Comparison of ENCODE assay signal across 16 cellular contexts in the genomic region with DNA sequence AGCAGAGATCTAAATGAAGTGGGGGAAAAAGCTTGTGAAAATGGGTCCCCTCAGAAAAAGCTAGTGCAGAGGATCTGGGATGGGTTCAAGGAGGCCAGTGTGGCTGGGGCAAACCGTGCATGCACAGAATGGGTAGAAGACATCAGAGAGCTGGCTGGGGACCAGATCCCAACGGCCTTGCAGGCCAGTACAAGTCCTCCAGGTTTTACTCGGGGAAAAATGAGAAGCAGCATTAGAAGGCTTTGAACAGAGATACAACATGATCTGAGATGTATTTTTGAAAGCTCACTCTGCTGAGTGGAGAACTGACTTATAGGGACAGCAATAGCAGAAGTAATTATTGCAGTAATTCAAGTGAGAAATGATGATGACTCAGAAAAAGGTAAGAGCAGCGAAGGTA.
DNase-seq lines count a peak whose midpoint lies in the region; ATAC-seq and TF ChIP-seq lines count a peak whose summit lies in the region.
"Had no signal": no experiment of that assay in that cellular context is flagged by ENCODE, and none has a peak within 500 bp of the region (broad histone marks: within the 10 kb centered on the region; RNA-seq: fewer than 3 reads in every experiment).

No MANE protein-coding gene starts in this region.

- H3K9me3 Mint-ChIP-seq in CD4-positive, alpha-beta T cell: no peaks in the 10 kb centered on the region
- H3K9me3 Mint-ChIP-seq in HFFc6: no peaks in the 10 kb centered on the region
- H3K9me3 Mint-ChIP-seq in brain: no peaks in the 10 kb centered on the region

- H3K4me1 Mint-ChIP-seq in CD4-positive, alpha-beta T cell (ENCODE audit: low read depth): peaks cover 4% of the 10 kb centered on the region
- peaks cover 50% of the 10 kb centered on the region for H3K4me1 Mint-ChIP-seq in HFFc6 (ENCODE audit: low read depth)
- no peaks in the 10 kb centered on the region for H3K4me1 Mint-ChIP-seq in brain

- H3K36me3 Mint-ChIP-seq in CD4-positive, alpha-beta T cell (ENCODE audit: low read depth): peaks cover 94% of the 10 kb centered on the region
- peaks cover 10% of the 10 kb centered on the region; the same call in 1 of the 2 replicates for H3K36me3 Mint-ChIP-seq in HFFc6 (ENCODE audit: low read depth)
- peaks cover 66% of the 10 kb centered on the region for H3K36me3 Mint-ChIP-seq in brain

- no peak for DNase-seq in CD4-positive, alpha-beta T cell
- DNase-seq in HFFc6 (no peak), lower lobe of right lung (no peak), posterior cingulate gyrus (no peak), DMS79 (lab: John Stamatoyannopoulos, UW) (no peak), right cardiac atrium (no peak)
- DNase-seq: activated CD4-positive, alpha-beta T cell treated with anti-CD3 and anti-CD28 coated beads for 48 hours; activated effector memory CD4-positive, alpha-beta T cell treated with anti-CD3 and anti-CD28 coated beads, Interleukin-2, amount 50 U/mL, for 16 hours; C1 segment of cervical spinal cord; kidney; NCI-H1694; NCI-H510A treated with DMSO at 0.1 percent for 48 hours; testis had no signal

- no peaks in the 10 kb centered on the region for H3K27me3 ChIP-seq in CD4-positive, alpha-beta T cell (ENCODE audit: control insufficient read depth, insufficient read depth, low read length)
- H3K27me3 ChIP-seq in lower lobe of right lung (ENCODE audit: low read depth) (no peaks in the 10 kb centered on the region), right cardiac atrium (ENCODE audit: control insufficient read depth, insufficient read depth) (no peaks in the 10 kb centered on the region)
- H3K27me3 ChIP-seq: testis had no signal

- H3K27ac ChIP-seq in CD4-positive, alpha-beta T cell (ENCODE audit: low read depth, low read length): no peak overlapping the region
- H3K27ac ChIP-seq in lower lobe of right lung (peak overlapping the region; percentile 37), right cardiac atrium (ENCODE audit: low read length) (no peak overlapping the region)
- H3K27ac ChIP-seq: KMS-11, testis had no signal

- no peaks in the 10 kb centered on the region for H3K27me3 Mint-ChIP-seq in CD4-positive, alpha-beta T cell
- H3K27me3 Mint-ChIP-seq in HFFc6 (ENCODE audit: insufficient read depth) (peaks cover 3% of the 10 kb centered on the region; the same call in 1 of the 2 replicates), brain (no peaks in the 10 kb centered on the region)

- TF ChIP-seq CTCF in CD4-positive, alpha-beta T cell (IDR thresholded peaks at IDR 0.05): no peak
- TF ChIP-seq CTCF in HFFc6 (IDR thresholded peaks at IDR 0.05) (no peak), brain (conservative IDR thresholded peaks at IDR 0.05) (no peak), lower lobe of right lung (IDR thresholded peaks at IDR 0.05) (no peak)

- peaks cover 52% of the 10 kb centered on the region for H3K36me3 ChIP-seq in lower lobe of right lung

- no peak overlapping the region for H3K27ac Mint-ChIP-seq in CD4-positive, alpha-beta T cell
- H3K27ac Mint-ChIP-seq in HFFc6 (peak overlapping the region; percentile 18), brain (peak overlapping the region in 3 of 5 experiments; percentile 2 to 33 (median 10))

- WGBS in right cardiac atrium: 82% methylated on average over 4 of the region's 4 CpGs

- H3K4me3 Mint-ChIP-seq in CD4-positive, alpha-beta T cell: no peak overlapping the region
- H3K4me3 Mint-ChIP-seq in HFFc6 (no peak overlapping the region), brain (no peak overlapping the region)

- intact Hi-C loops in CD4-positive, alpha-beta T cell (cut with DNase I, micrococcal nuclease): no loop called here
- intact Hi-C loops in lower lobe of right lung (cut with DNase I) (no loop called here), posterior cingulate gyrus (cut with DNase I) (no loop called here), right cardiac atrium (cut with DNase I) (no loop called here)

- no peak overlapping the region for H3K4me3 ChIP-seq in lower lobe of right lung
- no peak overlapping the region for H3K4me3 ChIP-seq in right cardiac atrium (ENCODE audit: low read length)
- H3K4me3 ChIP-seq: testis had no signal

- ATAC-seq in CD4-positive, alpha-beta T cell (ENCODE audit: poor library complexity): peak; percentile 16
- ATAC-seq in lower lobe of right lung (peak; percentile 36 to 45), right cardiac atrium (no peak)
- ATAC-seq: HCT116 had no signal

- POLR2A ChIA-PET in CD4-positive, alpha-beta T cell (lab: Charles Lee): interaction anchor here (2.8 kb wide), 1 partner anchor 11 kb away, joined by 12 read pairs; no protein-coding TSS in a partner anchor

- no peaks in the 10 kb centered on the region for H3K9me3 ChIP-seq in CD4-positive, alpha-beta T cell (ENCODE audit: control insufficient read depth, low read length)
- H3K9me3 ChIP-seq in lower lobe of right lung (no peaks in the 10 kb centered on the region), right cardiac atrium (ENCODE audit: control insufficient read depth, low read length) (no peaks in the 10 kb centered on the region)
- H3K9me3 ChIP-seq: testis had no signal

- H3K4me1 ChIP-seq in lower lobe of right lung (peaks cover 14% of the 10 kb centered on the region), right cardiac atrium (ENCODE audit: control insufficient read depth, insufficient read depth, low read length) (peaks cover 4% of the 10 kb centered on the region)

- CTCF ChIA-PET in CD4-positive, alpha-beta T cell (lab: Charles Lee): interaction anchor here (1.7 to 2.1 kb wide), 2 partner anchors 13 to 14 kb away, joined by 5 read pairs; no protein-coding TSS in a partner anchor

Comparison
In these comparisons a context has a peak if more than half of its experiments do, and no peak if none do; other contexts are left out.
1. ATAC-seq: peak in CD4-positive, alpha-beta T cell (single experiment) and lower lobe of right lung (2 of 2); none in right cardiac atrium (0 of 2).